Comparison of ENCODE assay signal across 2 cellular contexts in the genomic region with DNA sequence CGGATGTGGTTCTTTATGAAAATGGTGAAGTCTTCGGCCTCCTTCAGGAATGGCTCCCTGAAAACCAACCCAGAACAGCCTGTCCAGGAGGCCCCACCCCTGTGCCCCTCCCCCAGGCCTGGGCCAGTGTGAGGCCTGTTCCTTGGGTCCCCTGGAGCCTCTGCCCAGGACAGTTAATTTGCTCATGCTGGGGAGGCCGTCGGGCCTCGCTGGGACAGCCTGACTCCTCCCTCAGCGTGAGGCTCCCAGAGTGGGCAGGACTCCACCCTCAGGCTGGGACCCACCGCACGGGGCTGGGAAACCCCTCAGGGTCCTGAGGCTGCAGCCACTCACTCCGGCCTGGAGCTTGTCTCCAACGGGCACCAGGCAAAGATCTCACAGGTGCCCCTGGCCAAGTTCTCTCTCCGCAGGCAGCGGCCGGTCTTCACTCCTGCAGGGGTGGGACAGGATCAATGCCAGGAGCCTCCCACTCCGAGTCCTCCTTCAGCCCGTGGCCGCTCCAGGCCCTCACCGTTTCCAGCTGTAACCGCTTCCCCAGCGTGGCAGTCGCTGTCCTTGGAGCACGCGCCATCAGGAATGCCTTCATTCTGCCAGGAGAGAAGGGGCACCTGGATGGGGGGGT.
TF ChIP-seq lines count a peak whose summit lies in the region.

No MANE protein-coding gene starts in this region.

TF ChIP-seq in A549, 52 proteins besides CTCF, POLR2A, EP300 and RAD21:
- TF ChIP-seq JUN (IDR thresholded peaks at IDR 0.05) (no peak), NR3C1 (IDR thresholded peaks at IDR 0.05) (no peak), BHLHE40 (IDR thresholded peaks at IDR 0.05; ENCODE audit: low read depth, low read length) (no peak), ATOH8 (CRISPR knock-in tag; IDR thresholded peaks at IDR 0.05; ENCODE audit: low read depth) (no peak), NFE2L2 (conservative IDR thresholded peaks at IDR 0.05; ENCODE audit: low read length) (no peak)

TF ChIP-seq in K562, 482 proteins besides CTCF, POLR2A, EP300 and RAD21:
- TF ChIP-seq PRPF4 (IDR thresholded peaks at IDR 0.05; ENCODE audit: insufficient read depth, low read depth, low read length, poor library complexity, severe bottlenecking) (no peak), PREB (CRISPR knock-in tag; IDR thresholded peaks at IDR 0.05) (no peak), SRSF1 (IDR thresholded peaks at IDR 0.05; ENCODE audit: low read depth, low read length) (no peak), ZNF384 (IDR thresholded peaks at IDR 0.05; ENCODE audit: low read depth, low read length) (no peak), FOSL1 (tag; conservative IDR thresholded peaks at IDR 0.05) (no peak), CTBP1 (IDR thresholded peaks at IDR 0.05; ENCODE audit: borderline replicate concordance) (no peak), KAT8 (IDR thresholded peaks at IDR 0.05; ENCODE audit: low read depth) (no peak), HSF4 (CRISPR knock-in tag; IDR thresholded peaks at IDR 0.05; ENCODE audit: borderline replicate concordance) (no peak), RNF219 (CRISPR knock-in tag; IDR thresholded peaks at IDR 0.05) (no peak), ETV5 (CRISPR knock-in tag; IDR thresholded peaks at IDR 0.05; ENCODE audit: low read depth) (no peak), HES1 (IDR thresholded peaks at IDR 0.05; ENCODE audit: low read depth) (no peak), ZNF778 (CRISPR knock-in tag; IDR thresholded peaks at IDR 0.05) (no peak), HLTF (IDR thresholded peaks at IDR 0.05) (no peak), ZNF449 (CRISPR knock-in tag; IDR thresholded peaks at IDR 0.05) (no peak)
